Comparison of ENCODE assay signal across 8 cellular contexts in the genomic region with DNA sequence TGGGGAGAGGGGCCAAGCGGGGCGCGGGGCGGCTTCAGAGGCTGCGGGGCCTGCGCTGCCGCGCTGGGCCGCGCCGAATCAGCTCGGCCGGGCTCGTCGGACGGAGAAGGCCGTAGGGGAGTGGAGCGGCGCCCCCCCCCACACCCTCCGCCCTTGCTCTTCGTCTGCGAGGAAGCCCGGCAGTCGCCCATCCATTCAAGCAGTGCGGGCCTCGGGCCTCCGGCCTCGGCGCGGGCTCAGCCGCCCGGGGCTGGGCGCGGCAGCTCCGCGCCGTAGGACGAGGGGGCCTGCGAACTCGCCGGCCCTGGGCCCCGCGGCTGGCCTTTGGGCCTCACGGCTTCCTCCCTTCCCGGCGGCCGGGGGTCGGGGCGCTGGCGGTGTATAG. TPM values are rescaled to one million over a fixed set of nuclear protein-coding genes. Genes with fewer than 3 reads are reported as not detected.
DNase-seq lines count a peak whose midpoint lies in the region; ATAC-seq and TF ChIP-seq lines count a peak whose summit lies in the region.

No MANE protein-coding gene starts in this region.

- H3K27me3 Mint-ChIP-seq in activated T-cell treated with anti-CD3 and anti-CD28 coated beads, Interleukin-2, amount 50 U/mL, for 24 hours: no peaks in the 10 kb centered on the region
- no peaks in the 10 kb centered on the region for H3K27me3 Mint-ChIP-seq in brain

- WGBS in lung, 2 donors: 1% methylated on average over 22 to 50 of the region's 50 CpGs

- peaks cover 49% of the 10 kb centered on the region for H3K36me3 Mint-ChIP-seq in activated T-cell treated with anti-CD3 and anti-CD28 coated beads, Interleukin-2, amount 50 U/mL, for 24 hours (ENCODE audit: low read depth)
- H3K36me3 Mint-ChIP-seq in brain: peaks cover 17% of the 10 kb centered on the region

- no peaks in the 10 kb centered on the region for H3K36me3 ChIP-seq in lung (ENCODE audit: control insufficient read depth in 2 of 2, insufficient read depth in 2 of 2, low read length in 2 of 2)
- H3K36me3 ChIP-seq in vagina: peaks cover 0 to 6% of the 10 kb centered on the region in 2 donors

- H3K4me3 ChIP-seq in lung: peak overlapping the region; percentile 58
- peak overlapping the region; percentile 74 to 83 for H3K4me3 ChIP-seq in vagina

- ATAC-seq in HG03354 (IDR thresholded peaks at IDR 0.05; ENCODE audit: poor library complexity, severe bottlenecking, unreplicated experiment) (peak; percentile 34), lung (ENCODE audit: insufficient read depth, low FRiP score) (no peak)

- TF ChIP-seq CTCF in brain (conservative IDR thresholded peaks at IDR 0.05): no peak
- TF ChIP-seq CTCF in lung (IDR thresholded peaks at IDR 0.05; ENCODE audit: control extremely low read depth, extremely low read depth): no peak
- TF ChIP-seq CTCF in vagina (IDR thresholded peaks at IDR 0.05): no peak

- H3K9me3 ChIP-seq in lung (ENCODE audit: control insufficient read depth in 2 of 2, insufficient read depth in 1 of 2, low read length in 1 of 2) (no peaks in the 10 kb centered on the region), vagina (no peaks in the 10 kb centered on the region)

- intact Hi-C loops in vagina (cut with DNase I): no loop called here

- H3K4me1 ChIP-seq in lung (ENCODE audit: control insufficient read depth in 2 of 2, insufficient read depth in 2 of 2, low read length in 2 of 2) (peaks cover 6 to 8% of the 10 kb centered on the region in 2 donors), vagina (peaks cover 53% of the 10 kb centered on the region)

- peak; percentile 73 for DNase-seq in activated T-cell treated with anti-CD3 and anti-CD28 coated beads, Interleukin-2, amount 50 U/mL, for 24 hours
- DNase-seq in activated T-cell treated with anti-CD3 and anti-CD28 coated beads, Interleukin-2, amount 50 U/mL, for 1 hour: no peak
- DNase-seq in lung (ENCODE audit: low spot score): no peak
- DNase-seq in vagina (ENCODE audit: extremely low spot score in 2 of 2): no peak
- DNase-seq in ecto neural progenitor cell (ENCODE audit: low spot score): no peak
- DNase-seq in NCI-H2081 treated with DMSO at 0.1 percent for 48 hours (lab: John Stamatoyannopoulos, UW): no peak

- H3K27me3 ChIP-seq in lung (ENCODE audit: control insufficient read depth, insufficient read depth): no peaks in the 10 kb centered on the region
- no peaks in the 10 kb centered on the region for H3K27me3 ChIP-seq in vagina

- no peaks in the 10 kb centered on the region for H3K9me3 Mint-ChIP-seq in activated T-cell treated with anti-CD3 and anti-CD28 coated beads, Interleukin-2, amount 50 U/mL, for 24 hours
- no peaks in the 10 kb centered on the region for H3K9me3 Mint-ChIP-seq in brain

- peak overlapping the region; percentile 46 to 95 for H3K27ac ChIP-seq in lung (ENCODE audit: low read depth in 1 of 2, low read length in 1 of 2)
- H3K27ac ChIP-seq in vagina: peak overlapping the region; percentile 96

- H3K27ac Mint-ChIP-seq in activated T-cell treated with anti-CD3 and anti-CD28 coated beads, Interleukin-2, amount 50 U/mL, for 24 hours: peak overlapping the region; percentile 97
- H3K27ac Mint-ChIP-seq in brain: peak overlapping the region; percentile 84 to 96 (median 89)

- peaks cover 54% of the 10 kb centered on the region for H3K4me1 Mint-ChIP-seq in activated T-cell treated with anti-CD3 and anti-CD28 coated beads, Interleukin-2, amount 50 U/mL, for 24 hours (ENCODE audit: low read depth)
- peaks cover 46% of the 10 kb centered on the region for H3K4me1 Mint-ChIP-seq in brain

- no peak for TF ChIP-seq POLR2A in vagina (IDR thresholded peaks at IDR 0.05)

- peak overlapping the region; percentile 92 for H3K4me3 Mint-ChIP-seq in activated T-cell treated with anti-CD3 and anti-CD28 coated beads, Interleukin-2, amount 50 U/mL, for 24 hours
- H3K4me3 Mint-ChIP-seq in brain: peak overlapping the region; percentile 88 to 91 (median 89)

RNA-seq across cellular contexts. Expression of a gene that starts 0.6 kb away (rescaled TPM):
- polyA plus RNA-seq in brain (ENCODE audit: insufficient read depth, low read depth, low replicate concordance): 28.6 TPM
- 10 to 100 TPM; 16.3 to 26.0 TPM for total RNA-seq in lung
- 10 to 100 TPM; 10.6 to 22.7 TPM for polyA plus RNA-seq in lung
- 31.2 TPM for total RNA-seq in vagina

RNA-seq across cellular contexts. Expression of a gene that starts 41.5 kb away (rescaled TPM):
- 0.27 TPM for polyA plus RNA-seq in brain (ENCODE audit: insufficient read depth, low read depth, low replicate concordance)
- total RNA-seq in lung: 1 to 10 TPM; 2.8 to 9.2 TPM
- 1 to 10 TPM in 1 of 2 donors, under 1 TPM in 1; 0.94 to 3.7 TPM for polyA plus RNA-seq in lung
- 1.2 TPM for total RNA-seq in vagina
